Comparison of ENCODE assay signal across 16 cellular contexts in genomic region chr22:50207383-50208031, GRCh38. TPM values are rescaled to one million over a fixed set of nuclear protein-coding genes. Genes with fewer than 3 reads are reported as not detected.
A peak's percentile ranks its signal among the peaks of the same experiment; 100 is the strongest.
DNase-seq lines count a peak whose midpoint lies in the region; TF ChIP-seq lines count a peak whose summit lies in the region.
"Had no signal": no experiment of that assay in that cellular context is flagged by ENCODE, and none has a peak within 500 bp of the region (broad histone marks: within the 10 kb centered on the region; RNA-seq: fewer than 3 reads in every experiment).

No MANE protein-coding gene starts in this region.

- no peaks in the 10 kb centered on the region for H3K9me3 ChIP-seq in left ventricle myocardium inferior (replicated peaks)
- H3K9me3 ChIP-seq in transverse colon: no peaks in the 10 kb centered on the region
- H3K9me3 ChIP-seq: esophagus squamous epithelium, MG63 had no signal

- peak overlapping the region; percentile 47 for H3K27ac Mint-ChIP-seq in activated T-cell treated with anti-CD3 and anti-CD28 coated beads, Interleukin-2, amount 50 U/mL, for 24 hours
- H3K27ac Mint-ChIP-seq: activated CD8-positive, alpha-beta T cell treated with anti-CD3 and anti-CD28 coated beads, Interleukin-2, amount 10 ng/mL, durations not matched to agents 7 days and 5 days had no signal

- in situ Hi-C loops in transverse colon (cut with MboI; ENCODE audit: low pct_ligation_motif_present in 1 of 4, low pct_unique_long_range_greater_than_20kb in 1 of 4, low sequenced_read_pairs in 3 of 4): loop anchor here in 1 of 4 donors (10.0 kb wide), 1 partner anchor 63 kb away; no protein-coding TSS in a partner anchor

- no peaks in the 10 kb centered on the region for H3K27me3 Mint-ChIP-seq in activated T-cell treated with anti-CD3 and anti-CD28 coated beads, Interleukin-2, amount 50 U/mL, for 24 hours

- peaks cover 32% of the 10 kb centered on the region for H3K4me1 Mint-ChIP-seq in activated T-cell treated with anti-CD3 and anti-CD28 coated beads, Interleukin-2, amount 50 U/mL, for 24 hours (ENCODE audit: low read depth)

- TF ChIP-seq CTCF in left ventricle myocardium inferior (IDR thresholded peaks at IDR 0.05; ENCODE audit: borderline replicate concordance) (no peak), transverse colon (IDR thresholded peaks at IDR 0.05) (no peak)

- DNase-seq in activated T-cell treated with anti-CD3 and anti-CD28 coated beads, Interleukin-2, amount 50 U/mL, for 24 hours: no peak
- DNase-seq in activated T-cell treated with anti-CD3 and anti-CD28 coated beads, Interleukin-2, amount 50 U/mL, for 48 hours: no peak
- DNase-seq in left ventricle myocardium inferior (no peak), transverse colon (peak; percentile 8), OCI-M1 (lab: John Stamatoyannopoulos, UW) (no peak), NCI-H226 (no peak)
- DNase-seq: activated CD8-positive, alpha-beta T cell treated with anti-CD3 and anti-CD28 coated beads, Interleukin-2, amount 10 ng/mL, durations not matched to agents 7 days and 5 days; activated effector memory CD4-positive, alpha-beta T cell treated with Interleukin-2 at 50 U/mL for 16 hours; esophagus squamous epithelium; MG63; NCI-H1930; NCI-H524 treated with DMSO at 0.1 percent for 48 hours; PC-9; posterior cingulate gyrus; stimulated activated CD4-positive, alpha-beta T cell treated with anti-CD3 and anti-CD28 coated beads, Interleukin-12 subunit alpha, Interleukin-12 subunit beta, amount 100 ng/mL, for 4 hours had no signal

- TF ChIP-seq EP300 in transverse colon (IDR thresholded peaks at IDR 0.05; ENCODE audit: low read depth): no peak

- no peaks in the 10 kb centered on the region for H3K9me3 Mint-ChIP-seq in activated T-cell treated with anti-CD3 and anti-CD28 coated beads, Interleukin-2, amount 50 U/mL, for 24 hours

- H3K4me3 ChIP-seq in left ventricle myocardium inferior: no peak overlapping the region
- H3K4me3 ChIP-seq in transverse colon: no peak overlapping the region
- H3K4me3 ChIP-seq: esophagus squamous epithelium, hepatocyte, MG63, PC-9 had no signal

- WGBS in transverse colon (ENCODE audit: low coverage in 1 of 2), 2 donors: 71% methylated on average over 21 of the region's 22 CpGs; no CpG with 5 or more reads in 1 of the 2 donors

- H3K27me3 ChIP-seq in left ventricle myocardium inferior (ENCODE audit: low read depth): no peaks in the 10 kb centered on the region
- H3K27me3 ChIP-seq in transverse colon: no peaks in the 10 kb centered on the region
- H3K27me3 ChIP-seq: esophagus squamous epithelium, hepatocyte, MG63 had no signal

- peak overlapping the region; percentile 85 for H3K27ac ChIP-seq in left ventricle myocardium inferior (replicated peaks)
- H3K27ac ChIP-seq in transverse colon: no peak overlapping the region
- H3K27ac ChIP-seq: hepatocyte, PC-9 had no signal

- intact Hi-C loops in left ventricle myocardium inferior (cut with micrococcal nuclease): loop anchor here (10.0 kb wide), 1 partner anchor 53 kb away; no protein-coding TSS in a partner anchor
- intact Hi-C loops in transverse colon (cut with DNase I; ENCODE audit: low total_unique reads): no loop called here

- no peak for TF ChIP-seq POLR2A in transverse colon (IDR thresholded peaks at IDR 0.05)

- H3K4me3 Mint-ChIP-seq in activated T-cell treated with anti-CD3 and anti-CD28 coated beads, Interleukin-2, amount 50 U/mL, for 24 hours: no peak overlapping the region
- H3K4me3 Mint-ChIP-seq: activated CD8-positive, alpha-beta T cell treated with anti-CD3 and anti-CD28 coated beads, Interleukin-2, amount 10 ng/mL, durations not matched to agents 7 days and 5 days had no signal

- H3K4me1 ChIP-seq in left ventricle myocardium inferior: peaks cover 58% of the 10 kb centered on the region
- H3K4me1 ChIP-seq in transverse colon: peaks cover 0 to 7% (median 3%) of the 10 kb centered on the region in 4 donors

- H3K36me3 Mint-ChIP-seq in activated T-cell treated with anti-CD3 and anti-CD28 coated beads, Interleukin-2, amount 50 U/mL, for 24 hours (ENCODE audit: low read depth): peaks cover 80% of the 10 kb centered on the region

- H3K36me3 ChIP-seq in left ventricle myocardium inferior (peaks cover 71% of the 10 kb centered on the region), transverse colon (peaks cover 0 to 14% (median 2%) of the 10 kb centered on the region in 4 donors)

RNA-seq across cellular contexts. Expression of gene SELENOO, which starts 6.7 kb away (rescaled TPM):
- total RNA-seq in left ventricle myocardium inferior: 15.0 TPM
- 10 to 100 TPM; 27.3 to 91.3 (median 35.1) TPM for total RNA-seq in transverse colon

RNA-seq across cellular contexts. Expression of gene TRABD, which starts 21.8 kb away (rescaled TPM):
- total RNA-seq in left ventricle myocardium inferior (21.0 TPM), transverse colon (100 to 1,000 TPM in 1 of 4 donors, 10 to 100 TPM in 3; 40.6 to 109 (median 69.4) TPM)

RNA-seq across cellular contexts. Expression of gene PANX2, which starts 37.0 kb away (rescaled TPM):
- total RNA-seq in left ventricle myocardium inferior (0.58 TPM), transverse colon (under 1 TPM in 1 of 4 donors, not detected in 3; 0.32 TPM)

RNA-seq across cellular contexts. Expression of gene TUBGCP6, which starts 37.3 kb away (rescaled TPM):
- 18.3 TPM for total RNA-seq in left ventricle myocardium inferior
- 100 to 1,000 TPM in 1 of 4 donors, 10 to 100 TPM in 3; 43.8 to 110 (median 73.1) TPM for total RNA-seq in transverse colon

RNA-seq across cellular contexts. Expression of gene HDAC10, which starts 43.6 kb away (rescaled TPM):
- total RNA-seq in left ventricle myocardium inferior: 13.6 TPM
- total RNA-seq in transverse colon: 100 to 1,000 TPM in 2 of 4 donors, 10 to 100 TPM in 2; 66.8 to 618 (median 142) TPM
